In the genomic region with DNA sequence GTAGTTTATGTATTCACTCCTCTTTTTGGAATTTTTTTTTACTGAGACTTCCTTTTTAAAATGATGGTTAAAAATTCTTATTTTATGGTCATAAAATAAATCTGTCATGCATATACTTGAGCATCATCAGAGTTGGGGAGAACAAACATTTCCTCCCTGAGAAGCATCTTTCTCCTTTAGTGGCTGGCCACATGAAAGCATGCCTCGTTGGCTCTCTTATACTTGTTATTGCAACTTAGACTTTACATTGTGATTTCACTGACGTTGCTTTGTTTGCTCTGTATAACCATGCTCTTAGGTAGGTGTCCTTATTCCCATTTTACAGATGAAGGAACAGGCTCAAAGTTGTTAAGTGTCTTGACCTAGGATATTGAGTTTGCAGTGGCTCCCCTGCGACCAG, we compare ENCODE assay signal across 9 cellular contexts.
"Had no signal": no experiment of that assay in that cellular context is flagged by ENCODE, and none has a peak within 500 bp of the region (broad histone marks: within the 10 kb centered on the region; RNA-seq: fewer than 3 reads in every experiment).

No MANE protein-coding gene starts in this region.

- ATAC-seq: HCT116, K562 had no signal

- H3K9me3 Mint-ChIP-seq: HFFc6 had no signal

- H3K9me3 ChIP-seq: HAP-1 had no signal

- H3K9ac ChIP-seq: GM23248 had no signal

- DNase-seq: GM23248, GOT3, H7, HFFc6, IMR-90, KG1 had no signal

- H3K4me3 Mint-ChIP-seq: HFFc6 had no signal

- H3K27ac Mint-ChIP-seq: HFFc6 had no signal

- H2AFZ ChIP-seq: GM23248 had no signal

- H3K27ac ChIP-seq: GM23248 had no signal

- H3K4me3 ChIP-seq: GM23248, HAP-1, K562 had no signal
